In the genomic region with DNA sequence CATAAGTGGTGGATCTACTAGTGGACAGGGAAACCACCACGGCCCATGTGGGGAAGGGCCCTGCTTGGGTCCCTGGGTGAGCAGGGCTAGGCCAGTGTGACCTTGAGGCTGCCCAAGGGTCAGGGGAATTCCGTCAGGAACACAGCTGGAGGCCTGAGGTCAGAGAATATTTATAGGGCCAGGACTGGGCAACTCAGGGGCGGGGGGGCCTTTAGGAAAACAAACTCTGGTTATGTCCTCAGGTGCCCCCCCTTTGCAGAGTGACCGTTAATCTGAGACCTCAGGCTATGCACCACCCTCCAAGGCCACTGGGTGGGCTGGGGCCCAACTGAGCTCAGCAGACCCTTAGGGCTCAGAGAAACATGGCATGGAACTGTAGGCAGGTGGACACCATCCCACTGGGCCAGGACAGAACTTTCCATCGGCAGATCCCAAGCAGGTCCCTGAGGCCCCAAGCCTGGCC, we compare ENCODE assay signal across 12 cellular contexts. TPM values are rescaled to one million over a fixed set of nuclear protein-coding genes. Genes with fewer than 3 reads are reported as not detected.
DNase-seq lines count a peak whose midpoint lies in the region; ATAC-seq and FAIRE-seq lines count a peak whose summit lies in the region.
"Had no signal": no experiment of that assay in that cellular context is flagged by ENCODE, and none has a peak within 500 bp of the region (broad histone marks: within the 10 kb centered on the region; RNA-seq: fewer than 3 reads in every experiment).

No MANE protein-coding gene starts in this region.

- H3K36me3 ChIP-seq in BLaER1 (peaks cover 19% of the 10 kb centered on the region), HUES6 (ENCODE audit: control insufficient read depth, insufficient read depth, low read length) (peaks cover 15% of the 10 kb centered on the region; the same call in 1 of the 2 replicates), neuronal stem cell (replicated peaks in 1 of 2; ENCODE audit: control insufficient read depth in 2 of 2, insufficient read depth in 2 of 2, low read length in 2 of 2) (peaks cover 5 to 13% of the 10 kb centered on the region in 2 donors)

- intact Hi-C loops in dendritic cell treated with granulocyte-macrophage colony-stimulating factor and Interleukin-4, amounts not matched to agents 40 ng/mL and 50 ng/mL, for 4 days (cut with micrococcal nuclease): loop anchor here (5.0 kb wide), 1 partner anchor 41 kb away; a partner anchor contains a TSS

- no peaks in the 10 kb centered on the region for H3K9me3 Mint-ChIP-seq in dendritic cell treated with granulocyte-macrophage colony-stimulating factor and Interleukin-4, amounts not matched to agents 40 ng/mL and 50 ng/mL, for 4 days

- no peak overlapping the region for H4K8ac ChIP-seq in neuronal stem cell (ENCODE audit: low read depth, low read length)

- no peak overlapping the region for H2BK120ac ChIP-seq in neuronal stem cell (ENCODE audit: low read depth, low read length)

- H3K36me3 Mint-ChIP-seq in dendritic cell treated with granulocyte-macrophage colony-stimulating factor and Interleukin-4, amounts not matched to agents 40 ng/mL and 50 ng/mL, for 4 days (ENCODE audit: low read depth): peaks cover 76% of the 10 kb centered on the region

- no peak for ATAC-seq in HG02571 (IDR thresholded peaks at IDR 0.05; ENCODE audit: unreplicated experiment)

- no peak for FAIRE-seq in RCC 7860 (lab: Jason Lieb, UNC)

- no peak overlapping the region for H3K23ac ChIP-seq in neuronal stem cell (ENCODE audit: low read depth, low read length, poor library complexity)

- H3K27me3 Mint-ChIP-seq in dendritic cell treated with granulocyte-macrophage colony-stimulating factor and Interleukin-4, amounts not matched to agents 40 ng/mL and 50 ng/mL, for 4 days: no peaks in the 10 kb centered on the region

- no peak overlapping the region for H2BK5ac ChIP-seq in neuronal stem cell (ENCODE audit: low read length)

- H3K4me1 ChIP-seq in BLaER1 (peaks cover 88% of the 10 kb centered on the region), HUES6 (ENCODE audit: control insufficient read depth, insufficient read depth, low read length) (peaks cover 41% of the 10 kb centered on the region), neuronal stem cell (ENCODE audit: control insufficient read depth in 2 of 2, insufficient read depth in 1 of 2, low read depth in 1 of 2, low read length in 2 of 2) (peaks cover 15 to 17% of the 10 kb centered on the region in 2 donors)

- DNase-seq in neuronal stem cell (ENCODE audit: low spot score) (no peak), NCI-H345 (lab: John Stamatoyannopoulos, UW) (no peak), islet precursor cell (no peak), RCC 7860 (ENCODE audit: low spot score) (no peak)
- DNase-seq: DMS 273 treated with DMSO at 0.1 percent for 48 hours, NCI-H226, T1000 had no signal

- peak overlapping the region; percentile 91 for H3K4me3 Mint-ChIP-seq in dendritic cell treated with granulocyte-macrophage colony-stimulating factor and Interleukin-4, amounts not matched to agents 40 ng/mL and 50 ng/mL, for 4 days

- H3K9ac ChIP-seq in BLaER1: peak overlapping the region; percentile 97; the same call in 1 of the 2 replicates
- no peak overlapping the region for H3K9ac ChIP-seq in HUES6 (ENCODE audit: low read length)
- no peak overlapping the region for H3K9ac ChIP-seq in neuronal stem cell (ENCODE audit: low read depth, low read length, poor library complexity)

- H2BK15ac ChIP-seq in neuronal stem cell (ENCODE audit: low read length): no peak overlapping the region

- H3K4me3 ChIP-seq in BLaER1 (no peak overlapping the region), HUES6 (ENCODE audit: low read depth, low read length) (no peak overlapping the region), neuronal stem cell (ENCODE audit: low read length in 2 of 2) (no peak overlapping the region)

- H2AFZ ChIP-seq in neuronal stem cell (ENCODE audit: low read length): no peak overlapping the region

- peak overlapping the region; percentile 17 for H3K14ac ChIP-seq in neuronal stem cell (ENCODE audit: low read length)

- no peaks in the 10 kb centered on the region for H3K27me3 ChIP-seq in BLaER1
- no peaks in the 10 kb centered on the region for H3K27me3 ChIP-seq in HUES6 (ENCODE audit: control insufficient read depth, insufficient read depth, low read length)
- H3K27me3 ChIP-seq in neuronal stem cell (ENCODE audit: control insufficient read depth in 3 of 3, insufficient read depth in 3 of 3, low read depth in 1 of 3, low read length in 3 of 3): no peaks in the 10 kb centered on the region

- no peak overlapping the region for H2AK5ac ChIP-seq in neuronal stem cell (ENCODE audit: low read depth, low read length)

- no peak overlapping the region for H4K91ac ChIP-seq in neuronal stem cell (ENCODE audit: low read depth, low read length, poor library complexity)

- H3K4me2 ChIP-seq in BLaER1 (peak overlapping the region; percentile 90), neuronal stem cell (ENCODE audit: insufficient read depth, low read length, poor library complexity, severe bottlenecking) (no peak overlapping the region)

- H3K27ac ChIP-seq in BLaER1 (0 out of 2 replicates have a peak overlapping the region, but pooled peaks have one; percentile 98), HUES6 (ENCODE audit: low read depth, low read length) (0 out of 2 replicates have a peak overlapping the region, but pooled peaks have one; percentile 42), neuronal stem cell (replicated peaks; ENCODE audit: low read length) (no peak overlapping the region)

- no CpG with 5 or more reads among the region's 5 CpGs for WGBS in neuronal stem cell (ENCODE audit: extremely low coverage in 2 of 2, insufficient read length in 2 of 2, insufficient replicate concordance in 1 of 2), 2 donors

- no peaks in the 10 kb centered on the region for H3K9me3 ChIP-seq in BLaER1
- no peaks in the 10 kb centered on the region for H3K9me3 ChIP-seq in HUES6 (ENCODE audit: control insufficient read depth, insufficient read depth, low read depth, low read length)
- H3K9me3 ChIP-seq in neuronal stem cell (replicated peaks in 1 of 2; ENCODE audit: control insufficient read depth in 2 of 2, insufficient read depth in 1 of 2, low read depth in 1 of 2, low read length in 2 of 2): no peaks in the 10 kb centered on the region

- peak overlapping the region; percentile 75 for H3K27ac Mint-ChIP-seq in dendritic cell treated with granulocyte-macrophage colony-stimulating factor and Interleukin-4, amounts not matched to agents 40 ng/mL and 50 ng/mL, for 4 days

- no peak overlapping the region for H3K4ac ChIP-seq in neuronal stem cell (ENCODE audit: low read length)

- H3K79me1 ChIP-seq in neuronal stem cell (ENCODE audit: low read depth, low read length): no peaks in the 10 kb centered on the region

- H3K18ac ChIP-seq in neuronal stem cell (ENCODE audit: low read length): no peak overlapping the region

- peaks cover 33% of the 10 kb centered on the region for H4K20me1 ChIP-seq in BLaER1

- H2BK12ac ChIP-seq in neuronal stem cell (ENCODE audit: low read length): no peak overlapping the region

- H3K4me1 Mint-ChIP-seq in dendritic cell treated with granulocyte-macrophage colony-stimulating factor and Interleukin-4, amounts not matched to agents 40 ng/mL and 50 ng/mL, for 4 days (ENCODE audit: low read depth): peaks cover 91% of the 10 kb centered on the region

RNA-seq across cellular contexts. Expression of a gene that starts 2.5 kb away (rescaled TPM):
- polyA plus RNA-seq in neuronal stem cell (2013, experiment 1 of 2): 21.7 TPM
- polyA plus RNA-seq in neuronal stem cell (2013, experiment 2 of 2): 20.9 TPM

RNA-seq across cellular contexts. Expression of a gene that starts 9.1 kb away (rescaled TPM):
- 3.5 TPM for polyA plus RNA-seq in neuronal stem cell (2013, experiment 1 of 2)
- polyA plus RNA-seq in neuronal stem cell (2013, experiment 2 of 2): 3.7 TPM

RNA-seq across cellular contexts. Expression of a gene that starts 11.0 kb away (rescaled TPM):
- polyA plus RNA-seq in neuronal stem cell (2013, experiment 1 of 2): 0.04 TPM
- 0.10 TPM for polyA plus RNA-seq in neuronal stem cell (2013, experiment 2 of 2)
- polyA plus RNA-seq: neural cell had no signal

RNA-seq across cellular contexts. Expression of a gene that starts 38.5 kb away (rescaled TPM):
- polyA plus RNA-seq in neuronal stem cell (2013, experiment 1 of 2): 37.3 TPM
- polyA plus RNA-seq in neuronal stem cell (2013, experiment 2 of 2): 36.5 TPM

RNA-seq across cellular contexts. Expression of a gene that starts 42.0 kb away (rescaled TPM):
- 37.2 TPM for polyA plus RNA-seq in neuronal stem cell (2013, experiment 1 of 2)
- polyA plus RNA-seq in neuronal stem cell (2013, experiment 2 of 2): 38.6 TPM
